In genomic region chr11:78419327-78419726, GRCh38 we compare ENCODE assay signal across 7 cellular contexts. TPM values are rescaled to one million over a fixed set of nuclear protein-coding genes. Genes with fewer than 3 reads are reported as not detected.
A peak's percentile ranks its signal among the peaks of the same experiment; 100 is the strongest.
DNase-seq lines count a peak whose midpoint lies in the region; ATAC-seq and FAIRE-seq lines count a peak whose summit lies in the region.

No MANE protein-coding gene starts in this region.

- peaks cover 20% of the 10 kb centered on the region for H3K4me1 Mint-ChIP-seq in activated T-helper 17 cell treated with anti-CD3 and anti-CD28 coated beads, Interleukin-2, amount 50 U/mL, for 72 hours
- peaks cover 35% of the 10 kb centered on the region for H3K4me1 Mint-ChIP-seq in stimulated activated effector memory CD8-positive, alpha-beta T cell treated with anti-CD3 and anti-CD28 coated beads, Interleukin-12 subunit alpha, Interleukin-12 subunit beta, amount 100 ng/mL, for 72 hours
- peaks cover 46% of the 10 kb centered on the region for H3K4me1 Mint-ChIP-seq in activated CD8-positive, alpha-beta T cell treated with anti-CD3 and anti-CD28 coated beads, Interleukin-2, amount 10 ng/mL, durations not matched to agents 7 days and 5 days (ENCODE audit: low read depth)

- FAIRE-seq in HTR-8/SVneo (lab: Jason Lieb, UNC) = no peak

- H3K4me3 Mint-ChIP-seq in activated T-helper 17 cell treated with anti-CD3 and anti-CD28 coated beads, Interleukin-2, amount 50 U/mL, for 72 hours = peak overlapping the region; percentile 76
- H3K4me3 Mint-ChIP-seq in stimulated activated effector memory CD8-positive, alpha-beta T cell treated with anti-CD3 and anti-CD28 coated beads, Interleukin-12 subunit alpha, Interleukin-12 subunit beta, amount 100 ng/mL, for 72 hours = peak overlapping the region; percentile 66
- no peak overlapping the region for H3K4me3 Mint-ChIP-seq in activated CD8-positive, alpha-beta T cell treated with anti-CD3 and anti-CD28 coated beads, Interleukin-2, amount 10 ng/mL, durations not matched to agents 7 days and 5 days

- H3K27ac Mint-ChIP-seq in activated T-helper 17 cell treated with anti-CD3 and anti-CD28 coated beads, Interleukin-2, amount 50 U/mL, for 72 hours = no peak overlapping the region
- H3K27ac Mint-ChIP-seq in stimulated activated effector memory CD8-positive, alpha-beta T cell treated with anti-CD3 and anti-CD28 coated beads, Interleukin-12 subunit alpha, Interleukin-12 subunit beta, amount 100 ng/mL, for 72 hours = no peak overlapping the region
- H3K27ac Mint-ChIP-seq in activated CD8-positive, alpha-beta T cell treated with anti-CD3 and anti-CD28 coated beads, Interleukin-2, amount 10 ng/mL, durations not matched to agents 7 days and 5 days = no peak overlapping the region

- CTCF ChIA-PET in activated CD8-positive, alpha-beta T cell treated with anti-CD3 and anti-CD28 coated beads, Interleukin-2, amount 10 ng/mL, durations not matched to agents 7 days and 5 days (lab: Charles Lee) = interaction anchor here (0.9 to 7.2 kb wide), 12 partner anchors 10 to 191 kb away, joined by 3 to 136 read pairs (median 6); partner anchors contain the start of gene NARS2

- DNase-seq in HTR-8/SVneo (ENCODE audit: insufficient read length, low spot score) = peak; percentile 21
- peak; percentile 78 for DNase-seq in hepatic stellate cell (ENCODE audit: low spot score)
- no peak for DNase-seq in stimulated activated effector memory CD8-positive, alpha-beta T cell treated with anti-CD3 and anti-CD28 coated beads, Interleukin-12 subunit alpha, Interleukin-12 subunit beta, amount 100 ng/mL, for 72 hours (ENCODE audit: low spot score in 2 of 2)
- no peak for DNase-seq in activated CD8-positive, alpha-beta T cell treated with anti-CD3 and anti-CD28 coated beads, Interleukin-2, amount 10 ng/mL, durations not matched to agents 7 days and 5 days

- no peaks in the 10 kb centered on the region for H3K9me3 Mint-ChIP-seq in activated T-helper 17 cell treated with anti-CD3 and anti-CD28 coated beads, Interleukin-2, amount 50 U/mL, for 72 hours
- H3K9me3 Mint-ChIP-seq in stimulated activated effector memory CD8-positive, alpha-beta T cell treated with anti-CD3 and anti-CD28 coated beads, Interleukin-12 subunit alpha, Interleukin-12 subunit beta, amount 100 ng/mL, for 72 hours = no peaks in the 10 kb centered on the region
- no peaks in the 10 kb centered on the region for H3K9me3 Mint-ChIP-seq in activated CD8-positive, alpha-beta T cell treated with anti-CD3 and anti-CD28 coated beads, Interleukin-2, amount 10 ng/mL, durations not matched to agents 7 days and 5 days (ENCODE audit: insufficient read depth)

- no peaks in the 10 kb centered on the region for H3K36me3 Mint-ChIP-seq in activated T-helper 17 cell treated with anti-CD3 and anti-CD28 coated beads, Interleukin-2, amount 50 U/mL, for 72 hours (ENCODE audit: low read depth)
- peaks cover 7% of the 10 kb centered on the region for H3K36me3 Mint-ChIP-seq in stimulated activated effector memory CD8-positive, alpha-beta T cell treated with anti-CD3 and anti-CD28 coated beads, Interleukin-12 subunit alpha, Interleukin-12 subunit beta, amount 100 ng/mL, for 72 hours
- H3K36me3 Mint-ChIP-seq in activated CD8-positive, alpha-beta T cell treated with anti-CD3 and anti-CD28 coated beads, Interleukin-2, amount 10 ng/mL, durations not matched to agents 7 days and 5 days (ENCODE audit: low read depth) = no peaks in the 10 kb centered on the region

- ATAC-seq in activated T-helper 17 cell treated with anti-CD3 and anti-CD28 coated beads, Interleukin-2, amount 50 U/mL, for 72 hours (replicated peaks) = no peak
- no peak for ATAC-seq in stimulated activated effector memory CD8-positive, alpha-beta T cell treated with anti-CD3 and anti-CD28 coated beads, Interleukin-12 subunit alpha, Interleukin-12 subunit beta, amount 100 ng/mL, for 72 hours
- ATAC-seq in GM21447 (IDR thresholded peaks at IDR 0.05; ENCODE audit: unreplicated experiment) = no peak
- ATAC-seq in activated CD8-positive, alpha-beta T cell treated with anti-CD3 and anti-CD28 coated beads, Interleukin-2, amount 10 ng/mL, durations not matched to agents 7 days and 5 days = no peak
- no peak for ATAC-seq in HG03108 (IDR thresholded peaks at IDR 0.05; ENCODE audit: unreplicated experiment)

- POLR2A ChIA-PET in activated CD8-positive, alpha-beta T cell treated with anti-CD3 and anti-CD28 coated beads, Interleukin-2, amount 10 ng/mL, durations not matched to agents 7 days and 5 days (lab: Charles Lee) = no interaction called here

- H3K27me3 Mint-ChIP-seq in activated T-helper 17 cell treated with anti-CD3 and anti-CD28 coated beads, Interleukin-2, amount 50 U/mL, for 72 hours = peaks cover 13% of the 10 kb centered on the region
- H3K27me3 Mint-ChIP-seq in activated CD8-positive, alpha-beta T cell treated with anti-CD3 and anti-CD28 coated beads, Interleukin-2, amount 10 ng/mL, durations not matched to agents 7 days and 5 days (ENCODE audit: low read depth) = peaks cover 22% of the 10 kb centered on the region

RNA-seq across cellular contexts. Expression of gene GAB2, which starts 1.7 kb away (rescaled TPM):
- total RNA-seq in activated T-helper 17 cell treated with anti-CD3 and anti-CD28 coated beads, Interleukin-2, amount 50 U/mL, for 72 hours = 10 to 100 TPM in 1 of 2 donors, 1 to 10 TPM in 1; 6.5 to 11.4 TPM
- 1 to 10 TPM; 7.6 to 9.8 TPM for total RNA-seq in activated CD8-positive, alpha-beta T cell treated with anti-CD3 and anti-CD28 coated beads, Interleukin-2, amount 10 ng/mL, durations not matched to agents 7 days and 5 days

Comparison
In these comparisons a context has a peak if more than half of its experiments do, and no peak if none do; other contexts are left out.
1. DNase-seq: peak in HTR-8/SVneo (single experiment) and hepatic stellate cell (single experiment); none in stimulated activated effector memory CD8-positive, alpha-beta T cell treated with anti-CD3 and anti-CD28 coated beads, Interleukin-12 subunit alpha, Interleukin-12 subunit beta, amount 100 ng/mL, for 72 hours (0 of 2) and activated CD8-positive, alpha-beta T cell treated with anti-CD3 and anti-CD28 coated beads, Interleukin-2, amount 10 ng/mL, durations not matched to agents 7 days and 5 days (single experiment).